Comparison of ENCODE assay signal across 11 cellular contexts in genomic region chr5:153551537-153552079, GRCh38.
A peak's percentile ranks its signal among the peaks of the same experiment; 100 is the strongest.
DNase-seq lines count a peak whose midpoint lies in the region; ATAC-seq and TF ChIP-seq lines count a peak whose summit lies in the region.
"Had no signal": no experiment of that assay in that cellular context is flagged by ENCODE, and none has a peak within 500 bp of the region (broad histone marks: within the 10 kb centered on the region; RNA-seq: fewer than 3 reads in every experiment).

No MANE protein-coding gene starts in this region.

- H3K9me3 Mint-ChIP-seq in type B pancreatic cell = no peaks in the 10 kb centered on the region
- no peaks in the 10 kb centered on the region for H3K9me3 Mint-ChIP-seq in activated CD8-positive, alpha-beta T cell treated with anti-CD3 and anti-CD28 coated beads, Interleukin-2, amount 10 ng/mL, durations not matched to agents 7 days and 5 days (ENCODE audit: insufficient read depth)

- TF ChIP-seq CTCF in ascending aorta (IDR thresholded peaks at IDR 0.05) (no peak), type B pancreatic cell (conservative IDR thresholded peaks at IDR 0.05) (no peak)

- H3K27me3 Mint-ChIP-seq in type B pancreatic cell = no peaks in the 10 kb centered on the region
- H3K27me3 Mint-ChIP-seq in activated CD8-positive, alpha-beta T cell treated with anti-CD3 and anti-CD28 coated beads, Interleukin-2, amount 10 ng/mL, durations not matched to agents 7 days and 5 days (ENCODE audit: low read depth) = no peaks in the 10 kb centered on the region

- ATAC-seq in HG03442 (IDR thresholded peaks at IDR 0.05; ENCODE audit: unreplicated experiment) (no peak), GM21526 (IDR thresholded peaks at IDR 0.05; ENCODE audit: low FRiP score, unreplicated experiment) (no peak)
- ATAC-seq in activated CD8-positive, alpha-beta T cell treated with anti-CD3 and anti-CD28 coated beads, Interleukin-2, amount 10 ng/mL, durations not matched to agents 7 days and 5 days = no peak

- intact Hi-C loops in ascending aorta (cut with DNase I) = no loop called here

- CTCF ChIA-PET in activated CD8-positive, alpha-beta T cell treated with anti-CD3 and anti-CD28 coated beads, Interleukin-2, amount 10 ng/mL, durations not matched to agents 7 days and 5 days (lab: Charles Lee) = no interaction called here

- DNase-seq in NCI-H1092 treated with DMSO at 0.1 percent for 48 hours (lab: John Stamatoyannopoulos, UW) = peak; percentile 33
- no peak for DNase-seq in NCI-H1092 (lab: John Stamatoyannopoulos, UW)
- DNase-seq in ascending aorta (ENCODE audit: low spot score in 2 of 2) = peak in 1 of 2 donors; percentile 70
- DNase-seq in iPS DF 6.9 (ENCODE audit: low read depth, low spot score) = peak; percentile 16
- DNase-seq in type B pancreatic cell (ENCODE audit: extremely low spot score, unreplicated experiment) = no peak
- DNase-seq in activated CD8-positive, alpha-beta T cell treated with anti-CD3 and anti-CD28 coated beads, Interleukin-2, amount 10 ng/mL, durations not matched to agents 7 days and 5 days = no peak
- DNase-seq: AML-193, Kasumi-1, psoas muscle had no signal

- peak overlapping the region; percentile 35 for H3K27ac Mint-ChIP-seq in type B pancreatic cell
- no peak overlapping the region for H3K27ac Mint-ChIP-seq in activated CD8-positive, alpha-beta T cell treated with anti-CD3 and anti-CD28 coated beads, Interleukin-2, amount 10 ng/mL, durations not matched to agents 7 days and 5 days

- H3K9me3 ChIP-seq in ascending aorta = no peaks in the 10 kb centered on the region
- no peaks in the 10 kb centered on the region for H3K9me3 ChIP-seq in iPS DF 6.9 (ENCODE audit: control insufficient read depth, insufficient read depth, low read length)
- H3K9me3 ChIP-seq: psoas muscle had no signal

- H3K27me3 ChIP-seq in ascending aorta (no peaks in the 10 kb centered on the region), iPS DF 6.9 (ENCODE audit: control insufficient read depth, insufficient read depth, low read length) (no peaks in the 10 kb centered on the region)

- H3K36me3 ChIP-seq in ascending aorta = no peaks in the 10 kb centered on the region
- no peaks in the 10 kb centered on the region for H3K36me3 ChIP-seq in iPS DF 6.9 (ENCODE audit: control insufficient read depth, insufficient read depth, low read length)

- H3K4me3 Mint-ChIP-seq in type B pancreatic cell = no peak overlapping the region
- H3K4me3 Mint-ChIP-seq in activated CD8-positive, alpha-beta T cell treated with anti-CD3 and anti-CD28 coated beads, Interleukin-2, amount 10 ng/mL, durations not matched to agents 7 days and 5 days = no peak overlapping the region

- H3K4me1 ChIP-seq in ascending aorta (peaks cover 4 to 14% of the 10 kb centered on the region in 2 donors), iPS DF 6.9 (ENCODE audit: control insufficient read depth, insufficient read depth, low read length) (no peaks in the 10 kb centered on the region; the same call in 1 of the 2 replicates)
- H3K4me1 ChIP-seq: psoas muscle had no signal

- POLR2A ChIA-PET in activated CD8-positive, alpha-beta T cell treated with anti-CD3 and anti-CD28 coated beads, Interleukin-2, amount 10 ng/mL, durations not matched to agents 7 days and 5 days (lab: Charles Lee) = no interaction called here

- H3K4me1 Mint-ChIP-seq in type B pancreatic cell (ENCODE audit: unreplicated experiment) = peaks cover 19% of the 10 kb centered on the region
- peaks cover 2% of the 10 kb centered on the region for H3K4me1 Mint-ChIP-seq in activated CD8-positive, alpha-beta T cell treated with anti-CD3 and anti-CD28 coated beads, Interleukin-2, amount 10 ng/mL, durations not matched to agents 7 days and 5 days (ENCODE audit: low read depth)

- H3K27ac ChIP-seq in ascending aorta (peak overlapping the region; percentile 46 to 72), iPS DF 6.9 (ENCODE audit: low read length) (no peak overlapping the region)
- H3K27ac ChIP-seq: psoas muscle had no signal

- WGBS in iPS DF 6.9 (ENCODE audit: insufficient coverage, insufficient read length) = no CpG with 5 or more reads among the region's 1 CpG

- no peaks in the 10 kb centered on the region for H3K36me3 Mint-ChIP-seq in type B pancreatic cell
- H3K36me3 Mint-ChIP-seq in activated CD8-positive, alpha-beta T cell treated with anti-CD3 and anti-CD28 coated beads, Interleukin-2, amount 10 ng/mL, durations not matched to agents 7 days and 5 days (ENCODE audit: low read depth) = no peaks in the 10 kb centered on the region

- H3K4me3 ChIP-seq in ascending aorta (no peak overlapping the region), iPS DF 6.9 (ENCODE audit: low read length) (no peak overlapping the region)
- H3K4me3 ChIP-seq: psoas muscle had no signal

Comparison
In these comparisons a context has a peak if more than half of its experiments do, and no peak if none do; other contexts are left out.
1. DNase-seq: peak in NCI-H1092 treated with DMSO at 0.1 percent for 48 hours (single experiment) and iPS DF 6.9 (single experiment); none in NCI-H1092 (single experiment), type B pancreatic cell (single experiment) and activated CD8-positive, alpha-beta T cell treated with anti-CD3 and anti-CD28 coated beads, Interleukin-2, amount 10 ng/mL, durations not matched to agents 7 days and 5 days (single experiment).